Comparison of ENCODE assay signal across 10 cellular contexts in the genomic region with DNA sequence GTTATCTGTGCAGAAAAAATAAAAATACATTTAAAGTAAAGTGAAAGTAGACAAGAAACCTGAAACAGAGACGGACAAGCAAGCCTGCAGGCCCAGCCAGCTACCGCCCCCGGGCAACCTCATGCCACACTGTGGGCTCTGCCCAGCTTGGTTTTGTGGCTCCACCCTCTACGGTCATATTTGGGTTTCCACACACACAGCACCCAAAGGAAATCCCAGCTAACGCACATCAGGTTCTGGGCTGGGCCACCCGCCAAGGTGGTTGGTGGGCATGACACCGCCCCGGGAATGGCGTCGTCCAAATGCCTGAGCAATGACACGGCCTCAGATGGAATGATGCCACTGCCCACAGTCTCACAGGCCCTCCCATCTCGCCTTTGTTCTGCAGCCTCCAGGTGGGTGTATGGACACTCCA. TPM values are rescaled to one million over a fixed set of nuclear protein-coding genes. Genes with fewer than 3 reads are reported as not detected.
DNase-seq lines count a peak whose midpoint lies in the region; ATAC-seq, FAIRE-seq and TF ChIP-seq lines count a peak whose summit lies in the region.
"Had no signal": no experiment of that assay in that cellular context is flagged by ENCODE, and none has a peak within 500 bp of the region (broad histone marks: within the 10 kb centered on the region; RNA-seq: fewer than 3 reads in every experiment).

No MANE protein-coding gene starts in this region.

- H3K36me3 Mint-ChIP-seq in progenitor cell of endocrine pancreas (ENCODE audit: insufficient read depth), result no peaks in the 10 kb centered on the region

- TF ChIP-seq CTCF in kidney epithelial cell (IDR thresholded peaks at IDR 0.05; ENCODE audit: insufficient read depth, low read length, poor library complexity, severe bottlenecking) (no peak), upper lobe of right lung (IDR thresholded peaks at IDR 0.05) (no peak), progenitor cell of endocrine pancreas (IDR thresholded peaks at IDR 0.05; ENCODE audit: unreplicated experiment) (no peak)

- no peaks in the 10 kb centered on the region for H3K9me3 ChIP-seq in upper lobe of right lung
- H3K9me3 ChIP-seq: right lobe of liver had no signal

- no peak for FAIRE-seq in frontal cortex (lab: Jason Lieb, UNC)

- peak; percentile 78 for ATAC-seq in upper lobe of right lung

- no peaks in the 10 kb centered on the region for H3K36me3 ChIP-seq in kidney epithelial cell (ENCODE audit: control insufficient read depth, insufficient read depth, low read length)
- no peaks in the 10 kb centered on the region for H3K36me3 ChIP-seq in upper lobe of right lung
- H3K36me3 ChIP-seq: right lobe of liver had no signal

- H3K27me3 Mint-ChIP-seq in progenitor cell of endocrine pancreas, result no peaks in the 10 kb centered on the region

- peaks cover 8% of the 10 kb centered on the region for H3K4me1 ChIP-seq in upper lobe of right lung
- H3K4me1 ChIP-seq: right lobe of liver had no signal

- intact Hi-C loops in upper lobe of right lung (cut with DNase I), result no loop called here

- H3K4me3 Mint-ChIP-seq in progenitor cell of endocrine pancreas (ENCODE audit: low read depth), result no peak overlapping the region

- H3K4me3 ChIP-seq in kidney epithelial cell (ENCODE audit: low read depth, low read length) (no peak overlapping the region), upper lobe of right lung (no peak overlapping the region)
- H3K4me3 ChIP-seq: right lobe of liver had no signal

- DNase-seq in NCI-H2029 (lab: John Stamatoyannopoulos, UW) (peak; percentile 56), NCI-H2029 treated with DMSO at 0.1 percent for 48 hours (lab: John Stamatoyannopoulos, UW) (no peak), activated gamma-delta T cell treated with Interleukin-2 at 50 U/mL for 16 hours (peak; percentile 39), kidney epithelial cell (ENCODE audit: low read depth) (peak; percentile 90), upper lobe of right lung (peak; percentile 76), foreskin melanocyte (no peak), progenitor cell of endocrine pancreas (ENCODE audit: low spot score, unreplicated experiment) (no peak), frontal cortex (ENCODE audit: low spot score in 2 of 2) (no peak)
- DNase-seq: right lobe of liver had no signal

- H3K4me1 Mint-ChIP-seq in progenitor cell of endocrine pancreas (ENCODE audit: low read depth), result no peaks in the 10 kb centered on the region

- H3K27me3 ChIP-seq in kidney epithelial cell (ENCODE audit: control insufficient read depth, insufficient read depth, low read length) (no peaks in the 10 kb centered on the region), upper lobe of right lung (no peaks in the 10 kb centered on the region)
- H3K27me3 ChIP-seq: right lobe of liver had no signal

- no peak overlapping the region for H3K27ac Mint-ChIP-seq in progenitor cell of endocrine pancreas

- no peaks in the 10 kb centered on the region for H3K9me3 Mint-ChIP-seq in progenitor cell of endocrine pancreas (ENCODE audit: low read depth)

- no peak overlapping the region for H3K27ac ChIP-seq in upper lobe of right lung
- H3K27ac ChIP-seq: HL-60, right lobe of liver had no signal

RNA-seq across cellular contexts. Expression of gene FAM110A, which starts 22.9 kb away (rescaled TPM):
- total RNA-seq in kidney epithelial cell, result 6.2 and 8.5 TPM in 2 replicates
- 16.8 TPM for total RNA-seq in upper lobe of right lung
- 17.4 and 17.9 TPM in 2 replicates for total RNA-seq in progenitor cell of endocrine pancreas
- 8.6 TPM for total RNA-seq in frontal cortex

RNA-seq across cellular contexts. Expression of gene ANGPT4, which starts 59.8 kb away (rescaled TPM):
- total RNA-seq in kidney epithelial cell, result not detected in 2 replicates
- total RNA-seq in upper lobe of right lung, result 0.81 TPM
- total RNA-seq in progenitor cell of endocrine pancreas, result not detected in 2 replicates
- not detected for total RNA-seq in frontal cortex

Comparison
In these comparisons a context has a peak if more than half of its experiments do, and no peak if none do; other contexts are left out.
1. DNase-seq: peak in NCI-H2029 (single experiment), activated gamma-delta T cell treated with Interleukin-2 at 50 U/mL for 16 hours (single experiment), kidney epithelial cell (single experiment) and upper lobe of right lung (single experiment); none in NCI-H2029 treated with DMSO at 0.1 percent for 48 hours (single experiment), foreskin melanocyte (single experiment), progenitor cell of endocrine pancreas (single experiment) and frontal cortex (0 of 2).